ENCODE assay signal across 8 cellular contexts in the genomic region with DNA sequence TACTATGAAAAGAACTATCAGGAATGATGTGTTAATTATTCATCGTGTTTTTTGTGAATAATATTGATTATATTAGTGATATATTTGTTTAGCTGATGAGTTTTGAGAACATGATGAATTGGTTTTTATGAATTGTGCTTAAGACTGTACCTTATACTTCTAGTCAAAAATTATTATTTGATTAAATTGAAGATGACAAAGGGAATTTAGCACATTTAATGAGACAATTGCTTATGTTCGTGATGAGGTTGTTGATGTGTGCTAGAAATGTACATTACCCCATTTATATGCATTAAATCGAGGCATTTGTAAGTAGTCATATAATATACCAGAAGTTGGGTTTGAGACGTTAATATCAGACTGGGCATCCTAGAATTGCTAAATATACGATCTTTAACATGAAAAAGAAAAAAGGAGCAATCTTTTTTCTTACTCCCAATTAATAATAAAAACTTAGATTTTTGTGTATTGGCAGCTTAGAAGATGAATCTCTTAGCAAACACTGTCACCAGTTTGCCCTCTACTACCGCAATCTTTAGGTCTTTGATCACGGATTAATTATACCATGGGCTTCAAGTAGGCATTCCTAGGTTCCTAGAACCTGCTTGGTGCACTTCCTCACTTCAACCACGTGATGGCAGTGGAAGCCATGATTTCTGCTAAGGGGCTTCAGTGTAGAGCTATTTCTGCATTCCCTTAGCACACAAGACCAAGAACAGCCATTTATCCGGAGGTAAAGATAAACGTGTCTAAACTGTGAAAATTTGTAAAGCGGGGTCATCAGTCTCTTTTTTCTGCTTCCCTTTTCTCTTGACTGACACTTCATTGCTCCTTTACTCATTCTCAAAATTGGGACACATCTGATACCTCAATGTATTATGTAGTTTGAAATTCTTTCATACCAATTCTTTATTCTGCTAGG. TPM values are rescaled to one million over a fixed set of nuclear protein-coding genes. Genes with fewer than 3 reads are reported as not detected.
DNase-seq lines count a peak whose midpoint lies in the region; ATAC-seq lines count a peak whose summit lies in the region.

No MANE protein-coding gene starts in this region.

- H3K27me3 ChIP-seq in H7 (ENCODE audit: control insufficient read depth, insufficient read depth, low read length): no peaks in the 10 kb centered on the region
- H3K27me3 ChIP-seq in iPS-15b (ENCODE audit: control insufficient read depth, insufficient read depth, low read length): no peaks in the 10 kb centered on the region

- peaks cover 3% of the 10 kb centered on the region for H3K4me1 ChIP-seq in iPS-15b (ENCODE audit: control insufficient read depth, insufficient read depth, low read length)

- DNase-seq in CMK (ENCODE audit: low read depth) (peak; percentile 55), H7 (peak; percentile 72), NCI-H187 (lab: John Stamatoyannopoulos, UW) (peak; percentile 13 to 23), T-helper 2 cell (peak in 4 of 5 experiments; percentile 13 to 75 (median 44)), brain pericyte (ENCODE audit: low read depth, low spot score) (peak; percentile 62), skeletal muscle cell (ENCODE audit: low read depth) (peak; percentile 65)

- no peak overlapping the region for H3K9ac ChIP-seq in iPS-15b (ENCODE audit: low read depth, low read length)

- H3K9me3 ChIP-seq in iPS-15b (ENCODE audit: control insufficient read depth, insufficient read depth, low read length): no peaks in the 10 kb centered on the region

- no peak overlapping the region for H3K4me3 ChIP-seq in H7 (ENCODE audit: insufficient read depth, low read depth, low read length)
- peak overlapping the region; percentile 86 for H3K4me3 ChIP-seq in iPS-15b (ENCODE audit: low read depth, low read length)
- H3K4me3 ChIP-seq in skeletal muscle cell (ENCODE audit: low read depth, low read length): peak overlapping the region; percentile 59

- ATAC-seq in GM19463 (IDR thresholded peaks at IDR 0.05; ENCODE audit: unreplicated experiment): no peak

- H3K36me3 ChIP-seq in H7 (replicated peaks; ENCODE audit: control insufficient read depth, insufficient read depth, low read length) (no peaks in the 10 kb centered on the region), iPS-15b (ENCODE audit: control insufficient read depth, insufficient read depth, low read length) (no peaks in the 10 kb centered on the region)

RNA-seq across cellular contexts. Expression of a gene that starts 1.6 kb away (rescaled TPM):
- total RNA-seq in H7 (2014; rRNA removed; shearing (Covaris generic)): 13.9 and 15.5 TPM in 2 replicates

RNA-seq across cellular contexts. Expression of a gene that starts 20.8 kb away (rescaled TPM):
- total RNA-seq in H7 (2014; rRNA removed; shearing (Covaris generic)): 49.9 and 57.9 TPM in 2 replicates

Comparison
In these comparisons a context has a peak if more than half of its experiments do, and no peak if none do; other contexts are left out.
1. DNase-seq: peak in every context shown above with its lines; median percentile 72 in H7; 65 in skeletal muscle cell; 62 in brain pericyte; 55 in CMK; 44 in T-helper 2 cell; 18 in NCI-H187.